15 cellular contexts compared by ENCODE assay signal in genomic region chr3:184596886-184597575, GRCh38. TPM values are rescaled to one million over a fixed set of nuclear protein-coding genes. Genes with fewer than 3 reads are reported as not detected.
DNase-seq lines count a peak whose midpoint lies in the region; ATAC-seq and TF ChIP-seq lines count a peak whose summit lies in the region.
"Had no signal": no experiment of that assay in that cellular context is flagged by ENCODE, and none has a peak within 500 bp of the region (broad histone marks: within the 10 kb centered on the region; RNA-seq: fewer than 3 reads in every experiment).

No MANE protein-coding gene starts in this region.

- H3K4me1 ChIP-seq in left ventricle myocardium inferior = peaks cover 41% of the 10 kb centered on the region
- H3K4me1 ChIP-seq in mesendoderm (ENCODE audit: control insufficient read depth, low read depth, low read length) = peaks cover 17% of the 10 kb centered on the region
- H3K4me1 ChIP-seq: HAP-1 had no signal

- no peak overlapping the region for H3K9ac ChIP-seq in mesendoderm (ENCODE audit: low read length)

- in situ Hi-C loops in brain microvascular endothelial cell (cut with HindIII; ENCODE audit: low pct_ligation_motif_present, low sequenced_read_pairs) = no loop called here

- no peak overlapping the region for H3K4me2 ChIP-seq in mesendoderm (ENCODE audit: low read length)

- H3K36me3 ChIP-seq in left ventricle myocardium inferior (no peaks in the 10 kb centered on the region), mesendoderm (ENCODE audit: control insufficient read depth, insufficient read depth, low read length) (no peaks in the 10 kb centered on the region), brain microvascular endothelial cell (replicated peaks) (no peaks in the 10 kb centered on the region)
- H3K36me3 ChIP-seq: BE2C, HAP-1 had no signal

- H2BK15ac ChIP-seq in mesendoderm (replicated peaks; ENCODE audit: low read depth) = no peak overlapping the region

- no peak overlapping the region for H3K23ac ChIP-seq in mesendoderm (ENCODE audit: low read length)

- no peak overlapping the region for H3K4ac ChIP-seq in mesendoderm (ENCODE audit: low read depth, low read length)

- H2AK5ac ChIP-seq in mesendoderm (ENCODE audit: low read length) = no peak overlapping the region

- TF ChIP-seq CTCF in left ventricle myocardium inferior (IDR thresholded peaks at IDR 0.05; ENCODE audit: borderline replicate concordance) (no peak), mesothelial cell of epicardium (IDR thresholded peaks at IDR 0.05; ENCODE audit: unreplicated experiment) (no peak), brain microvascular endothelial cell (IDR thresholded peaks at IDR 0.05; ENCODE audit: low read depth, low read length, missing control alignments) (no peak)

- H3K79me2 ChIP-seq in mesendoderm (ENCODE audit: control insufficient read depth, insufficient read depth, low read length) = no peaks in the 10 kb centered on the region

- no peaks in the 10 kb centered on the region for H3K27me3 Mint-ChIP-seq in mesothelial cell of epicardium (ENCODE audit: low read depth)

- WGBS in mesendoderm (ENCODE audit: extremely low coverage, insufficient coverage, low lambda C conversion rate) = no CpG with 5 or more reads among the region's 6 CpGs

- no peak overlapping the region for H4K5ac ChIP-seq in mesendoderm (ENCODE audit: low read length)

- no peak overlapping the region for H3K4me3 Mint-ChIP-seq in mesothelial cell of epicardium
- H3K4me3 Mint-ChIP-seq: CD4-positive, alpha-beta memory T cell had no signal

- H3K9me3 ChIP-seq in left ventricle myocardium inferior (replicated peaks) = no peaks in the 10 kb centered on the region
- H3K9me3 ChIP-seq: BE2C, HAP-1 had no signal

- H3K36me3 Mint-ChIP-seq in mesothelial cell of epicardium = no peaks in the 10 kb centered on the region
- H3K36me3 Mint-ChIP-seq: CD4-positive, alpha-beta memory T cell had no signal

- H3K4me3 ChIP-seq in left ventricle myocardium inferior = no peak overlapping the region
- H3K4me3 ChIP-seq in mesendoderm (ENCODE audit: low read length) = no peak overlapping the region
- H3K4me3 ChIP-seq in brain microvascular endothelial cell (ENCODE audit: low read depth, low read length) = no peak overlapping the region
- H3K4me3 ChIP-seq: HAP-1 had no signal

- peak overlapping the region; percentile 34 for H3K27ac Mint-ChIP-seq in mesothelial cell of epicardium

- no peak overlapping the region for H3K56ac ChIP-seq in mesendoderm (ENCODE audit: low read length)

- no peaks in the 10 kb centered on the region for H3K9me3 Mint-ChIP-seq in mesothelial cell of epicardium

- H3K27me3 ChIP-seq in left ventricle myocardium inferior (ENCODE audit: low read depth) (peaks cover 6% of the 10 kb centered on the region), mesendoderm (ENCODE audit: insufficient read depth, low read length, poor library complexity) (no peaks in the 10 kb centered on the region), brain microvascular endothelial cell (replicated peaks) (peaks cover 11% of the 10 kb centered on the region)
- H3K27me3 ChIP-seq: BE2C had no signal

- no peak overlapping the region for H2BK120ac ChIP-seq in mesendoderm (ENCODE audit: low read depth, low read length)

- H3K18ac ChIP-seq in mesendoderm (ENCODE audit: low read length) = no peak overlapping the region

- no peak overlapping the region for H2BK5ac ChIP-seq in mesendoderm (ENCODE audit: low read length)

- no peak for ATAC-seq in Right ventricle myocardium inferior

- H3K4me1 Mint-ChIP-seq in mesothelial cell of epicardium = peaks cover 83% of the 10 kb centered on the region

- DNase-seq in left ventricle myocardium inferior = no peak
- no peak for DNase-seq in Right ventricle myocardium inferior (ENCODE audit: missing footprints)
- DNase-seq in mesothelial cell of epicardium (ENCODE audit: low spot score in 2 of 2, unreplicated experiment in 2 of 2) = no peak
- DNase-seq in posterior vena cava (ENCODE audit: low spot score) = peak; percentile 52
- no peak for DNase-seq in NAMALWA (ENCODE audit: low spot score)
- no peak for DNase-seq in mesendoderm
- no peak for DNase-seq in brain microvascular endothelial cell
- DNase-seq: BE2C; CD4-positive, alpha-beta memory T cell; COR-L47; DMS153; DMS79 treated with DMSO at 0.1 percent for 48 hours; EL had no signal

- peak overlapping the region; percentile 80 for H3K27ac ChIP-seq in left ventricle myocardium inferior (replicated peaks)
- no peak overlapping the region for H3K27ac ChIP-seq in mesendoderm (ENCODE audit: low read depth, low read length)
- H3K27ac ChIP-seq in brain microvascular endothelial cell = no peak overlapping the region
- H3K27ac ChIP-seq: C4-2B had no signal

- no peaks in the 10 kb centered on the region for H3K79me1 ChIP-seq in mesendoderm (ENCODE audit: low read length)

- no peak overlapping the region for H4K8ac ChIP-seq in mesendoderm (ENCODE audit: low read depth, low read length)

- intact Hi-C loops in left ventricle myocardium inferior (cut with micrococcal nuclease) = no loop called here
- intact Hi-C loops in Right ventricle myocardium inferior (cut with DNase I) = no loop called here
- intact Hi-C loops in posterior vena cava (cut with DNase I) = no loop called here

RNA-seq across cellular contexts. Expression of gene EPHB3, which starts 35.4 kb away (rescaled TPM):
- 5.0 TPM for total RNA-seq in left ventricle myocardium inferior
- total RNA-seq in Right ventricle myocardium inferior = 1.6 TPM
- total RNA-seq in mesothelial cell of epicardium = 98.9 to 115 TPM (median 106 TPM) in 3 replicates
- total RNA-seq in posterior vena cava = 10 to 100 TPM in 1 of 2 donors, 1 to 10 TPM in 1; 6.9 to 10.8 TPM
- polyA plus RNA-seq in mesendoderm (2013, experiment 1 of 2) = 2.4 TPM
- polyA plus RNA-seq in mesendoderm (2013, experiment 2 of 2) = 1.9 TPM
